In the genomic region with DNA sequence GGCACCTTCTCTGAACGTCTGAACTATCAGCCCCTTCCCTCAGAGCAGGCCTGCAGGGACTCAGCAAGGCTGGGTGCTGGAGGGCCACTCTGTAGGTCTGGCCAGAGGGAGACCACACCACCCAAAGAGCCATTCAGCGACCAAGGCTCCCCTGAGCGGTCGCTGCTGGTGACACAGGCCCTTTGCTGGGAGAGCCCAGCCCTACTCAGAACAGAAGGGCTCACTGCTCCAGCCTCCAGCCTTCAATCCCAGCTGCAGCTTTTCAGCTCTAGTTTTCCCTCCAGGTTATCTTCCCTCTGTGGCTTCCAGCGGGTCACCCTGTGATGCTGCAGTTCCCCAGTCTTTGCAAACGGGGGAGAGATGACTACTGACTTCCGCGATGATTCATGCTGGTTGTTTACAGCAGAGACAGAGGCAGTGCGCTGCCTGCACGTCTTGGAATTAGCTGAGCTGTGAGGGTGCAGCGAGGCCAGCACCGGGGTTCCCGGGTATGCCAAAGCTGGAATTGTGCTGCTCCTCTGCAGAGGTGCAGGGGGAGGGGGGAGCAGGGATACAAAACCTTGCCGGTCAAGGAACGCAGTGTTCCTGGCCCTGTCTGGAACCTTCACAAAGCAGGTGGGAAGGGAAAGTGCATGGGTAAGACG, we compare ENCODE assay signal across 1 cellular context.
A peak's percentile ranks its signal among the peaks of the same experiment; 100 is the strongest.
TF ChIP-seq lines count a peak whose summit lies in the region.

No MANE protein-coding gene starts in this region.

TF ChIP-seq in K562, 482 proteins besides CTCF, POLR2A, EP300 and RAD21 (continued from another document and continues in another):
- TF ChIP-seq, protein P1, sequence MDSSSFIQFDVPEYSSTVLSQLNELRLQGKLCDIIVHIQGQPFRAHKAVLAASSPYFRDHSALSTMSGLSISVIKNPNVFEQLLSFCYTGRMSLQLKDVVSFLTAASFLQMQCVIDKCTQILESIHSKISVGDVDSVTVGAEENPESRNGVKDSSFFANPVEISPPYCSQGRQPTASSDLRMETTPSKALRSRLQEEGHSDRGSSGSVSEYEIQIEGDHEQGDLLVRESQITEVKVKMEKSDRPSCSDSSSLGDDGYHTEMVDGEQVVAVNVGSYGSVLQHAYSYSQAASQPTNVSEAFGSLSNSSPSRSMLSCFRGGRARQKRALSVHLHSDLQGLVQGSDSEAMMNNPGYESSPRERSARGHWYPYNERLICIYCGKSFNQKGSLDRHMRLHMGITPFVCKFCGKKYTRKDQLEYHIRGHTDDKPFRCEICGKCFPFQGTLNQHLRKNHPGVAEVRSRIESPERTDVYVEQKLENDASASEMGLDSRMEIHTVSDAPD (CRISPR knock-in tag; IDR thresholded peaks at IDR 0.05): no peak
- peak; percentile 62; the same call in 1 of the 2 replicates for TF ChIP-seq MTA1 (IDR thresholded peaks at IDR 0.05; ENCODE audit: borderline replicate concordance)
- peak; percentile 89 for TF ChIP-seq NFE2 (IDR thresholded peaks at IDR 0.05; ENCODE audit: low read depth)
- peak; percentile 50 for TF ChIP-seq HNRNPLL (IDR thresholded peaks at IDR 0.05; ENCODE audit: low read depth, low read length, poor library complexity, severe bottlenecking)
- TF ChIP-seq GABPB1 (CRISPR knock-in tag; IDR thresholded peaks at IDR 0.05): peak; percentile 60; the same call in 1 of the 2 replicates
- 0 out of 2 replicates have a peak, but pooled peaks have one; percentile 25 for TF ChIP-seq STAT5A (IDR thresholded peaks at IDR 0.05; ENCODE audit: borderline replicate concordance, low read length)
- peak; percentile 72; the same call in 1 of the 2 replicates for TF ChIP-seq TOE1 (IDR thresholded peaks at IDR 0.05; ENCODE audit: borderline replicate concordance)
- no peak for TF ChIP-seq TOE1 (CRISPR knock-in tag; IDR thresholded peaks at IDR 0.05; ENCODE audit: borderline replicate concordance, low read depth)
- peak; percentile 69 for TF ChIP-seq EP400 (IDR thresholded peaks at IDR 0.05)
- peak; percentile 64 for TF ChIP-seq MAFG (tag; conservative IDR thresholded peaks at IDR 0.05)
- TF ChIP-seq, protein P2, sequence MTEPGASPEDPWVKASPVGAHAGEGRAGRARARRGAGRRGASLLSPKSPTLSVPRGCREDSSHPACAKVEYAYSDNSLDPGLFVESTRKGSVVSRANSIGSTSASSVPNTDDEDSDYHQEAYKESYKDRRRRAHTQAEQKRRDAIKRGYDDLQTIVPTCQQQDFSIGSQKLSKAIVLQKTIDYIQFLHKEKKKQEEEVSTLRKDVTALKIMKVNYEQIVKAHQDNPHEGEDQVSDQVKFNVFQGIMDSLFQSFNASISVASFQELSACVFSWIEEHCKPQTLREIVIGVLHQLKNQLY (CRISPR knock-in tag; conservative IDR thresholded peaks at IDR 0.05): no peak
- peak; percentile 75 for TF ChIP-seq MECOM (CRISPR knock-in tag; IDR thresholded peaks at IDR 0.05)
- no peak for TF ChIP-seq SAFB (IDR thresholded peaks at IDR 0.05; ENCODE audit: borderline replicate concordance, low read depth, low read length)
- TF ChIP-seq CXXC5 (CRISPR knock-in tag; IDR thresholded peaks at IDR 0.05): peak; percentile 61
- TF ChIP-seq, protein P3, sequence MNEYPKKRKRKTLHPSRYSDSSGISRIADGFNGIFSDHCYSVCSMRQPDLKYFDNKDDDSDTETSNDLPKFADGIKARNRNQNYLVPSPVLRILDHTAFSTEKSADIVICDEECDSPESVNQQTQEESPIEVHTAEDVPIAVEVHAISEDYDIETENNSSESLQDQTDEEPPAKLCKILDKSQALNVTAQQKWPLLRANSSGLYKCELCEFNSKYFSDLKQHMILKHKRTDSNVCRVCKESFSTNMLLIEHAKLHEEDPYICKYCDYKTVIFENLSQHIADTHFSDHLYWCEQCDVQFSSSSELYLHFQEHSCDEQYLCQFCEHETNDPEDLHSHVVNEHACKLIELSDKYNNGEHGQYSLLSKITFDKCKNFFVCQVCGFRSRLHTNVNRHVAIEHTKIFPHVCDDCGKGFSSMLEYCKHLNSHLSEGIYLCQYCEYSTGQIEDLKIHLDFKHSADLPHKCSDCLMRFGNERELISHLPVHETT (CRISPR knock-in tag; conservative IDR thresholded peaks at IDR 0.05 in 1 of 2, IDR thresholded peaks at IDR 0.05 in 1 of 2): peak in 1 of 2 experiments; percentile 68; a peak in 1 of 4 replicates
- TF ChIP-seq, protein P4, sequence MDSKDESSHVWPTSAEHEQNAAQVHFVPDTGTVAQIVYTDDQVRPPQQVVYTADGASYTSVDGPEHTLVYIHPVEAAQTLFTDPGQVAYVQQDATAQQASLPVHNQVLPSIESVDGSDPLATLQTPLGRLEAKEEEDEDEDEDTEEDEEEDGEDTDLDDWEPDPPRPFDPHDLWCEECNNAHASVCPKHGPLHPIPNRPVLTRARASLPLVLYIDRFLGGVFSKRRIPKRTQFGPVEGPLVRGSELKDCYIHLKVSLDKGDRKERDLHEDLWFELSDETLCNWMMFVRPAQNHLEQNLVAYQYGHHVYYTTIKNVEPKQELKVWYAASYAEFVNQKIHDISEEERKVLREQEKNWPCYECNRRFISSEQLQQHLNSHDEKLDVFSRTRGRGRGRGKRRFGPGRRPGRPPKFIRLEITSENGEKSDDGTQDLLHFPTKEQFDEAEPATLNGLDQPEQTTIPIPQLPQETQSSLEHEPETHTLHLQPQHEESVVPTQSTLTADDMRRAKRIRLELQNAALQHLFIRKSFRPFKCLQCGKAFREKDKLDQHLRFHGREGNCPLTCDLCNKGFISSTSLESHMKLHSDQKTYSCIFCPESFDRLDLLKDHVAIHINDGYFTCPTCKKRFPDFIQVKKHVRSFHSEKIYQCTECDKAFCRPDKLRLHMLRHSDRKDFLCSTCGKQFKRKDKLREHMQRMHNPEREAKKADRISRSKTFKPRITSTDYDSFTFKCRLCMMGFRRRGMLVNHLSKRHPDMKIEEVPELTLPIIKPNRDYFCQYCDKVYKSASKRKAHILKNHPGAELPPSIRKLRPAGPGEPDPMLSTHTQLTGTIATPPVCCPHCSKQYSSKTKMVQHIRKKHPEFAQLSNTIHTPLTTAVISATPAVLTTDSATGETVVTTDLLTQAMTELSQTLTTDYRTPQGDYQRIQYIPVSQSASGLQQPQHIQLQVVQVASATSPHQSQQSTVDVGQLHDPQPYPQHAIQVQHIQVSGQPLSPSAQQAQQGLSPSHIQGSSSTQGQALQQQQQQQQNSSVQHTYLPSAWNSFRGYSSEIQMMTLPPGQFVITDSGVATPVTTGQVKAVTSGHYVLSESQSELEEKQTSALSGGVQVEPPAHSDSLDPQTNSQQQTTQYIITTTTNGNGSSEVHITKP (IDR thresholded peaks at IDR 0.05; ENCODE audit: partially characterized antibody): peak; percentile 55
- peak; percentile 58; the same call in 1 of the 2 replicates for TF ChIP-seq NCOR1 (IDR thresholded peaks at IDR 0.05)
- peak; percentile 51 for TF ChIP-seq CBFA2T2 (conservative IDR thresholded peaks at IDR 0.05)
- no peak for TF ChIP-seq ATF1 (CRISPR knock-in tag; IDR thresholded peaks at IDR 0.05)
- peak; percentile 55 for TF ChIP-seq ATF1 (tag; IDR thresholded peaks at IDR 0.05)
- TF ChIP-seq, protein P5, sequence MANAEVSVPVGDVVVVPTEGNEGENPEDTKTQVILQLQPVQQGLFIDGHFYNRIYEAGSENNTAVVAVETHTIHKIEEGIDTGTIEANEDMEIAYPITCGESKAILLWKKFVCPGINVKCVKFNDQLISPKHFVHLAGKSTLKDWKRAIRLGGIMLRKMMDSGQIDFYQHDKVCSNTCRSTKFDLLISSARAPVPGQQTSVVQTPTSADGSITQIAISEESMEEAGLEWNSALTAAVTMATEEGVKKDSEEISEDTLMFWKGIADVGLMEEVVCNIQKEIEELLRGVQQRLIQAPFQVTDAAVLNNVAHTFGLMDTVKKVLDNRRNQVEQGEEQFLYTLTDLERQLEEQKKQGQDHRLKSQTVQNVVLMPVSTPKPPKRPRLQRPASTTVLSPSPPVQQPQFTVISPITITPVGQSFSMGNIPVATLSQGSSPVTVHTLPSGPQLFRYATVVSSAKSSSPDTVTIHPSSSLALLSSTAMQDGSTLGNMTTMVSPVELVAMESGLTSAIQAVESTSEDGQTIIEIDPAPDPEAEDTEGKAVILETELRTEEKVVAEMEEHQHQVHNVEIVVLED (CRISPR knock-in tag; IDR thresholded peaks at IDR 0.05): no peak
- peak; percentile 66 for TF ChIP-seq GABPA (tag; conservative IDR thresholded peaks at IDR 0.05; ENCODE audit: low read depth)
- no peak for TF ChIP-seq DMBX1 (CRISPR knock-in tag; IDR thresholded peaks at IDR 0.05; ENCODE audit: borderline replicate concordance)
- TF ChIP-seq, protein P6, sequence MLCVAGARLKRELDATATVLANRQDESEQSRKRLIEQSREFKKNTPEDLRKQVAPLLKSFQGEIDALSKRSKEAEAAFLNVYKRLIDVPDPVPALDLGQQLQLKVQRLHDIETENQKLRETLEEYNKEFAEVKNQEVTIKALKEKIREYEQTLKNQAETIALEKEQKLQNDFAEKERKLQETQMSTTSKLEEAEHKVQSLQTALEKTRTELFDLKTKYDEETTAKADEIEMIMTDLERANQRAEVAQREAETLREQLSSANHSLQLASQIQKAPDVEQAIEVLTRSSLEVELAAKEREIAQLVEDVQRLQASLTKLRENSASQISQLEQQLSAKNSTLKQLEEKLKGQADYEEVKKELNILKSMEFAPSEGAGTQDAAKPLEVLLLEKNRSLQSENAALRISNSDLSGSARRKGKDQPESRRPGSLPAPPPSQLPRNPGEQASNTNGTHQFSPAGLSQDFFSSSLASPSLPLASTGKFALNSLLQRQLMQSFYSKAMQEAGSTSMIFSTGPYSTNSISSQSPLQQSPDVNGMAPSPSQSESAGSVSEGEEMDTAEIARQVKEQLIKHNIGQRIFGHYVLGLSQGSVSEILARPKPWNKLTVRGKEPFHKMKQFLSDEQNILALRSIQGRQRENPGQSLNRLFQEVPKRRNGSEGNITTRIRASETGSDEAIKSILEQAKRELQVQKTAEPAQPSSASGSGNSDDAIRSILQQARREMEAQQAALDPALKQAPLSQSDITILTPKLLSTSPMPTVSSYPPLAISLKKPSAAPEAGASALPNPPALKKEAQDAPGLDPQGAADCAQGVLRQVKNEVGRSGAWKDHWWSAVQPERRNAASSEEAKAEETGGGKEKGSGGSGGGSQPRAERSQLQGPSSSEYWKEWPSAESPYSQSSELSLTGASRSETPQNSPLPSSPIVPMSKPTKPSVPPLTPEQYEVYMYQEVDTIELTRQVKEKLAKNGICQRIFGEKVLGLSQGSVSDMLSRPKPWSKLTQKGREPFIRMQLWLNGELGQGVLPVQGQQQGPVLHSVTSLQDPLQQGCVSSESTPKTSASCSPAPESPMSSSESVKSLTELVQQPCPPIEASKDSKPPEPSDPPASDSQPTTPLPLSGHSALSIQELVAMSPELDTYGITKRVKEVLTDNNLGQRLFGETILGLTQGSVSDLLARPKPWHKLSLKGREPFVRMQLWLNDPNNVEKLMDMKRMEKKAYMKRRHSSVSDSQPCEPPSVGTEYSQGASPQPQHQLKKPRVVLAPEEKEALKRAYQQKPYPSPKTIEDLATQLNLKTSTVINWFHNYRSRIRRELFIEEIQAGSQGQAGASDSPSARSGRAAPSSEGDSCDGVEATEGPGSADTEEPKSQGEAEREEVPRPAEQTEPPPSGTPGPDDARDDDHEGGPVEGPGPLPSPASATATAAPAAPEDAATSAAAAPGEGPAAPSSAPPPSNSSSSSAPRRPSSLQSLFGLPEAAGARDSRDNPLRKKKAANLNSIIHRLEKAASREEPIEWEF (CRISPR knock-in tag; IDR thresholded peaks at IDR 0.05): no peak
- TF ChIP-seq, protein P7, sequence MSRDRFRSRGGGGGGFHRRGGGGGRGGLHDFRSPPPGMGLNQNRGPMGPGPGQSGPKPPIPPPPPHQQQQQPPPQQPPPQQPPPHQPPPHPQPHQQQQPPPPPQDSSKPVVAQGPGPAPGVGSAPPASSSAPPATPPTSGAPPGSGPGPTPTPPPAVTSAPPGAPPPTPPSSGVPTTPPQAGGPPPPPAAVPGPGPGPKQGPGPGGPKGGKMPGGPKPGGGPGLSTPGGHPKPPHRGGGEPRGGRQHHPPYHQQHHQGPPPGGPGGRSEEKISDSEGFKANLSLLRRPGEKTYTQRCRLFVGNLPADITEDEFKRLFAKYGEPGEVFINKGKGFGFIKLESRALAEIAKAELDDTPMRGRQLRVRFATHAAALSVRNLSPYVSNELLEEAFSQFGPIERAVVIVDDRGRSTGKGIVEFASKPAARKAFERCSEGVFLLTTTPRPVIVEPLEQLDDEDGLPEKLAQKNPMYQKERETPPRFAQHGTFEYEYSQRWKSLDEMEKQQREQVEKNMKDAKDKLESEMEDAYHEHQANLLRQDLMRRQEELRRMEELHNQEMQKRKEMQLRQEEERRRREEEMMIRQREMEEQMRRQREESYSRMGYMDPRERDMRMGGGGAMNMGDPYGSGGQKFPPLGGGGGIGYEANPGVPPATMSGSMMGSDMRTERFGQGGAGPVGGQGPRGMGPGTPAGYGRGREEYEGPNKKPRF (IDR thresholded peaks at IDR 0.05; ENCODE audit: low read depth, low read length): no peak
- TF ChIP-seq HDAC6 (IDR thresholded peaks at IDR 0.05; ENCODE audit: low read depth, low read length): no peak
- 0 out of 2 replicates have a peak, but pooled peaks have one; percentile 40 for TF ChIP-seq POLR2G (IDR thresholded peaks at IDR 0.05; ENCODE audit: low read depth, low read length)
- TF ChIP-seq ZNF175 (CRISPR knock-in tag; IDR thresholded peaks at IDR 0.05; ENCODE audit: low read depth): peak; percentile 59; the same call in 1 of the 2 replicates
- TF ChIP-seq GABPB2 (CRISPR knock-in tag; conservative IDR thresholded peaks at IDR 0.05): peak; percentile 75; the same call in 1 of the 2 replicates
- peak; percentile 67 for TF ChIP-seq TCF3 (CRISPR knock-in tag; IDR thresholded peaks at IDR 0.05)
- TF ChIP-seq COPS2 (conservative IDR thresholded peaks at IDR 0.05): no peak
- TF ChIP-seq, protein P8, sequence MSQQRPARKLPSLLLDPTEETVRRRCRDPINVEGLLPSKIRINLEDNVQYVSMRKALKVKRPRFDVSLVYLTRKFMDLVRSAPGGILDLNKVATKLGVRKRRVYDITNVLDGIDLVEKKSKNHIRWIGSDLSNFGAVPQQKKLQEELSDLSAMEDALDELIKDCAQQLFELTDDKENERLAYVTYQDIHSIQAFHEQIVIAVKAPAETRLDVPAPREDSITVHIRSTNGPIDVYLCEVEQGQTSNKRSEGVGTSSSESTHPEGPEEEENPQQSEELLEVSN (IDR thresholded peaks at IDR 0.05; ENCODE audit: borderline replicate concordance in 1 of 2, extremely low read depth in 1 of 2, insufficient read depth in 1 of 2, insufficient read length in 1 of 2, low read depth in 1 of 2, low read length in 1 of 2, poor library complexity in 1 of 2, severe bottlenecking in 1 of 2): peak; percentile 38 to 41
- TF ChIP-seq MAFK (IDR thresholded peaks at IDR 0.05; ENCODE audit: low read length): peak; percentile 64
- TF ChIP-seq, protein P9, sequence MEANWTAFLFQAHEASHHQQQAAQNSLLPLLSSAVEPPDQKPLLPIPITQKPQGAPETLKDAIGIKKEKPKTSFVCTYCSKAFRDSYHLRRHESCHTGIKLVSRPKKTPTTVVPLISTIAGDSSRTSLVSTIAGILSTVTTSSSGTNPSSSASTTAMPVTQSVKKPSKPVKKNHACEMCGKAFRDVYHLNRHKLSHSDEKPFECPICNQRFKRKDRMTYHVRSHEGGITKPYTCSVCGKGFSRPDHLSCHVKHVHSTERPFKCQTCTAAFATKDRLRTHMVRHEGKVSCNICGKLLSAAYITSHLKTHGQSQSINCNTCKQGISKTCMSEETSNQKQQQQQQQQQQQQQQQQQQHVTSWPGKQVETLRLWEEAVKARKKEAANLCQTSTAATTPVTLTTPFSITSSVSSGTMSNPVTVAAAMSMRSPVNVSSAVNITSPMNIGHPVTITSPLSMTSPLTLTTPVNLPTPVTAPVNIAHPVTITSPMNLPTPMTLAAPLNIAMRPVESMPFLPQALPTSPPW (CRISPR knock-in tag; IDR thresholded peaks at IDR 0.05): peak; percentile 69
- TF ChIP-seq MEIS2 (IDR thresholded peaks at IDR 0.05; ENCODE audit: partially characterized antibody): peak; percentile 81
- TF ChIP-seq ZNF41 (CRISPR knock-in tag; conservative IDR thresholded peaks at IDR 0.05): no peak
